ENCODE assay signal across 12 cellular contexts in the genomic region with DNA sequence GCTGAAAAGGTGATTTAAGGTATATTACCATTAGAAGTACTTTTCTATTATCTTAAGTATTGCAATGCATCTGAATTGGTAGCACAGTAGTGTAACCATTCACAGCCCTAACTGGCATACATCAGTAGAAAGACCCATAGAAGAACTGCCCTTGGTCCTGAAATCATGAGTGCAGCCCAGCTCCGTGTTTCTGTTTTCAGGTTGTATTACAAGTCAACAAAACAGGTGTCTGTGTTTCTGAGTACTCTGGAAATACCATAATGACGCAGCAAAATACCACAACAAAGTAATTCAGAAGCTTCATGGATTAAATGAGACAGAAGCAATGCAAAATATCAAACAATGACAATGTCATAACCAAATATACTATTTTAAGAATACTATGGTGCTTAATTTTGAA.
"Had no signal": no experiment of that assay in that cellular context is flagged by ENCODE, and none has a peak within 500 bp of the region (broad histone marks: within the 10 kb centered on the region; RNA-seq: fewer than 3 reads in every experiment).

No MANE protein-coding gene starts in this region.

- DNase-seq: activated CD4-positive, alpha-beta memory T cell treated with anti-CD3 and anti-CD28 coated beads for 36 hours; activated gamma-delta T cell treated with Interleukin-2 at 50 U/mL for 16 hours; activated naive CD8-positive, alpha-beta T cell treated with anti-CD3 and anti-CD28 coated beads, Interleukin-2, amount 10 ng/mL, durations not matched to agents 7 days and 5 days; activated T-cell treated with anti-CD3 and anti-CD28 coated beads, Interleukin-2, amount 50 U/mL, for 48 hours; aorta; heart left ventricle; posterior cingulate gyrus; T-helper 9 cell; uterus had no signal

- FAIRE-seq: endothelial cell of umbilical vein, frontal cortex had no signal

- H3K27me3 ChIP-seq: uterus had no signal

- H3K4me3 ChIP-seq: heart left ventricle, skin epidermis, uterus had no signal

- H3K9me3 ChIP-seq: uterus had no signal

- H3K36me3 ChIP-seq: heart left ventricle, uterus had no signal

- H3K4me1 ChIP-seq: heart left ventricle, uterus had no signal

- ATAC-seq: heart left ventricle had no signal

- H3K27ac ChIP-seq: heart left ventricle, skin epidermis, uterus had no signal
